In the genomic region with DNA sequence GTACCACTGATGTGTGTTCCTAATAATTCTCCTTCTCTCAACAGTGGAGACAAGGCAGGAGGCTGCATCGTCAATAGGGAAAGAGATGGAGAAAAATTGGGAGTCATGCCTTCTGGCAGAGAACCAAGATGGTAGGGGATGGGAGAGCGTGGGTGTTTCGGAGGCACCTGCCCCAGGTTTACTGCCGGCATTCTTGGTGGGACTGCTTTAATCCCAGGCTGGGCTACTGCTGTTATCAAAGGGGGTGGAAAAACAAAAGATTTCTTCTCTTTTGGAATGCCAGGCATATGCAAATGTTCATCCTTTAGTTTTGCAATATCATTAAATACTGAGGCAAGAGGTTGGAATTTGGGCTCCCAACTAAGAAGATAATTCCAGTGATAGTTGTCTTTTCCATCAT, we compare ENCODE assay signal across 34 cellular contexts.
"Had no signal": no experiment of that assay in that cellular context is flagged by ENCODE, and none has a peak within 500 bp of the region (broad histone marks: within the 10 kb centered on the region; RNA-seq: fewer than 3 reads in every experiment).

No MANE protein-coding gene starts in this region.

- ATAC-seq: activated CD8-positive, alpha-beta T cell treated with anti-CD3 and anti-CD28 coated beads for 36 hours; activated T-cell treated with anti-CD3 and anti-CD28 coated beads, Interleukin-2, amount 50 U/mL, for 72 hours; activated T-helper 17 cell treated with anti-CD3 and anti-CD28 coated beads, Interleukin-2, amount 50 U/mL, for 72 hours; PC-3 had no signal

- H3K4me1 ChIP-seq: ascending aorta, Peyer's patch, SJSA1 had no signal

- DNase-seq: activated CD4-positive, alpha-beta T cell treated with anti-CD3 and anti-CD28 coated beads for 1 hour; activated CD4-positive, alpha-beta T cell treated with anti-CD3 and anti-CD28 coated beads for 48 hours; activated CD4-positive, CD25-positive, alpha-beta regulatory T cell; activated CD8-positive, alpha-beta T cell treated with anti-CD3 and anti-CD28 coated beads for 36 hours; activated effector memory CD4-positive, alpha-beta T cell treated with anti-CD3 and anti-CD28 coated beads, Interleukin-2, amount 50 U/mL, for 16 hours; activated naive CD4-positive, alpha-beta T cell; activated naive CD4-positive, alpha-beta T cell treated with anti-CD3 and anti-CD28 coated beads, Interleukin-2, amount 50 U/mL, for 16 hours; activated naive CD8-positive, alpha-beta T cell treated with anti-CD3 and anti-CD28 coated beads for 36 hours; activated T-cell treated with anti-CD3 and anti-CD28 coated beads, Interleukin-2, amount 50 U/mL, for 1 hour; activated T-cell treated with anti-CD3 and anti-CD28 coated beads, Interleukin-2, amount 50 U/mL, for 72 hours; amygdala; NCI-H1092 treated with DMSO at 0.1 percent for 48 hours; NCI-H1417; NCI-H146; NCI-H187; NCI-H2029 treated with DMSO at 0.1 percent for 48 hours; NCI-H2107; NCI-H2171; NCI-H510A; NCI-H526; NCI-H748 treated with DMSO at 0.1 percent for 48 hours; NK-92 treated with Interleukin-12 subunit alpha and Interleukin-12 subunit beta, amount 100 ng/mL, for 24 hours; PC-3; Peyer's patch; RPMI8226; SHP77 treated with DMSO at 0.1 percent for 48 hours; SK-N-SH had no signal

- H3K36me3 ChIP-seq: ascending aorta, cardiac muscle cell, Peyer's patch, SJSA1 had no signal

- H3K9ac ChIP-seq: SK-N-SH had no signal

- H3K27ac ChIP-seq: ascending aorta, cardiac muscle cell, Peyer's patch, SJSA1, VCaP had no signal

- H3K4me2 ChIP-seq: SK-N-SH had no signal

- H3K27ac Mint-ChIP-seq: activated CD8-positive, alpha-beta T cell treated with anti-CD3 and anti-CD28 coated beads for 36 hours; activated naive CD8-positive, alpha-beta T cell treated with anti-CD3 and anti-CD28 coated beads for 36 hours; activated T-cell treated with anti-CD3 and anti-CD28 coated beads, Interleukin-2, amount 50 U/mL, for 72 hours; activated T-helper 17 cell treated with anti-CD3 and anti-CD28 coated beads, Interleukin-2, amount 50 U/mL, for 72 hours; T-helper 1 cell treated with Interleukin-12 subunit alpha and Interleukin-12 subunit beta and Interleukin-4 antibody, amounts not matched to agents 30 μg/mL and 1 μg/mL, for 36 hours had no signal

- H3K9me3 ChIP-seq: ascending aorta, Peyer's patch, SJSA1, SK-N-SH had no signal

- H3K4me1 Mint-ChIP-seq: activated naive CD8-positive, alpha-beta T cell treated with anti-CD3 and anti-CD28 coated beads for 36 hours; activated T-helper 17 cell treated with anti-CD3 and anti-CD28 coated beads, Interleukin-2, amount 50 U/mL, for 72 hours; central memory CD8-positive, alpha-beta T cell had no signal

- H3K36me3 Mint-ChIP-seq: activated naive CD8-positive, alpha-beta T cell treated with anti-CD3 and anti-CD28 coated beads for 36 hours had no signal

- H3K27me3 ChIP-seq: ascending aorta, cardiac muscle cell, Peyer's patch, SJSA1 had no signal

- H3K4me3 Mint-ChIP-seq: activated CD8-positive, alpha-beta T cell treated with anti-CD3 and anti-CD28 coated beads for 36 hours; activated naive CD8-positive, alpha-beta T cell treated with anti-CD3 and anti-CD28 coated beads for 36 hours; activated T-cell treated with anti-CD3 and anti-CD28 coated beads, Interleukin-2, amount 50 U/mL, for 72 hours; activated T-helper 17 cell treated with anti-CD3 and anti-CD28 coated beads, Interleukin-2, amount 50 U/mL, for 72 hours; central memory CD8-positive, alpha-beta T cell; T-helper 1 cell treated with Interleukin-12 subunit alpha and Interleukin-12 subunit beta and Interleukin-4 antibody, amounts not matched to agents 30 μg/mL and 1 μg/mL, for 36 hours had no signal

- H3K9me3 Mint-ChIP-seq: activated CD8-positive, alpha-beta T cell treated with anti-CD3 and anti-CD28 coated beads for 36 hours; activated naive CD8-positive, alpha-beta T cell treated with anti-CD3 and anti-CD28 coated beads for 36 hours; activated T-cell treated with anti-CD3 and anti-CD28 coated beads, Interleukin-2, amount 50 U/mL, for 72 hours; activated T-helper 17 cell treated with anti-CD3 and anti-CD28 coated beads, Interleukin-2, amount 50 U/mL, for 72 hours; central memory CD8-positive, alpha-beta T cell; T-helper 1 cell treated with Interleukin-12 subunit alpha and Interleukin-12 subunit beta and Interleukin-4 antibody, amounts not matched to agents 30 μg/mL and 1 μg/mL, for 36 hours had no signal

- H3K4me3 ChIP-seq: ascending aorta, cardiac muscle cell, Peyer's patch, SJSA1 had no signal
